In genomic region chrX:96382018-96382417, GRCh38 we compare ENCODE assay signal across 13 cellular contexts.
"Had no signal": no experiment of that assay in that cellular context is flagged by ENCODE, and none has a peak within 500 bp of the region (broad histone marks: within the 10 kb centered on the region; RNA-seq: fewer than 3 reads in every experiment).

No MANE protein-coding gene starts in this region.

- H3K27me3 ChIP-seq: colonic mucosa, esophagus muscularis mucosa, esophagus squamous epithelium, foreskin keratinocyte, gastrocnemius medialis, gastroesophageal sphincter, heart left ventricle had no signal

- H3K9me3 ChIP-seq: colonic mucosa, esophagus muscularis mucosa, esophagus squamous epithelium, gastrocnemius medialis, gastroesophageal sphincter, heart left ventricle, heart right ventricle had no signal

- H3K36me3 ChIP-seq: colonic mucosa, esophagus muscularis mucosa, esophagus squamous epithelium, gastrocnemius medialis, gastroesophageal sphincter, heart left ventricle, heart right ventricle had no signal

- H3K4me3 ChIP-seq: colonic mucosa, coronary artery, dorsolateral prefrontal cortex, esophagus muscularis mucosa, esophagus squamous epithelium, gastrocnemius medialis, gastroesophageal sphincter, heart left ventricle, heart right ventricle had no signal

- ATAC-seq: effector memory CD8-positive, alpha-beta T cell; esophagus mucosa; foreskin keratinocyte; gastrocnemius medialis; gastroesophageal sphincter; heart left ventricle; heart right ventricle had no signal

- H3K27ac ChIP-seq: colonic mucosa, coronary artery, dorsolateral prefrontal cortex, epithelial cell of prostate, esophagus muscularis mucosa, esophagus squamous epithelium, foreskin keratinocyte, gastrocnemius medialis, gastroesophageal sphincter, heart left ventricle, heart right ventricle had no signal
